Comparison of ENCODE assay signal across 25 cellular contexts in the genomic region with DNA sequence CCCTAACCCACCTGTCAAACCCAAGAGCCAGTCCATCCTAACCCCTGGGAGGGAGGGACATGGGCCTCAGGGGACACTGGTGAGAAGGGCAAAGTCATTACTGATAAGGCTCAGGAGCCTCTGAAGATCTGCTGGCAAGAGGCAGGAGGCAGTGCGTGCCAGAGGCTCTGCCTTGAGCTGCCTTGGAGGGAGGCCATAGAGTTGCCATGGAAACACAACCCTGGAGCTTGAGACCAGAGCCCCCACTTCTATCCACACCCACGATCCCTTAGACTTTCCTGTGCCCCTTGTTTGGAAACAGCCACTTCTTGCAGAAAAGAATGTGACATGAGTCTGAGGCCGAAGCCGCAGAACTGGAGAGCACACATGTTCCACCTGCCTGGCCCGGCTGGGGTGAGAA.
DNase-seq lines count a peak whose midpoint lies in the region; ATAC-seq and TF ChIP-seq lines count a peak whose summit lies in the region.
"Had no signal": no experiment of that assay in that cellular context is flagged by ENCODE, and none has a peak within 500 bp of the region (broad histone marks: within the 10 kb centered on the region; RNA-seq: fewer than 3 reads in every experiment).

No MANE protein-coding gene starts in this region.

- no peaks in the 10 kb centered on the region for H3K4me1 Mint-ChIP-seq in neural crest cell
- H3K4me1 Mint-ChIP-seq: CD4-positive, CD25-positive, alpha-beta regulatory T cell; IgD-negative memory B cell had no signal

- no peaks in the 10 kb centered on the region for H3K27me3 ChIP-seq in tibial artery
- H3K27me3 ChIP-seq: BE2C, MG63 had no signal

- H3K9me3 Mint-ChIP-seq in neural crest cell = no peaks in the 10 kb centered on the region
- H3K9me3 Mint-ChIP-seq: CD4-positive, CD25-positive, alpha-beta regulatory T cell had no signal

- DNase-seq in left ventricle myocardium superior (no peak), cardiac septum (ENCODE audit: low spot score) (no peak), cerebellar cortex (ENCODE audit: low spot score) (peak; percentile 76), neural crest cell (ENCODE audit: low read depth, low spot score) (no peak), tibial artery (no peak), NCI-H526 (lab: John Stamatoyannopoulos, UW) (no peak)
- no peak for DNase-seq in stimulated activated naive CD8-positive, alpha-beta T cell treated with anti-CD3 and anti-CD28 coated beads, Interleukin-15, Interleukin-2, amounts not matched to agents 100 U/mL and 50 U/mL, for 24 hours
- DNase-seq: BE2C; CD4-positive, CD25-positive, alpha-beta regulatory T cell; DND-41; GOT3; MG63; NCI-H1417; NCI-H1694 treated with DMSO at 0.1 percent for 48 hours; NCI-H2081 treated with DMSO at 0.1 percent for 48 hours; NCI-H510A; NCI-H748 treated with DMSO at 0.1 percent for 48 hours; PC-9; RPMI8226; SIG-M5; SK-N-SH had no signal

- no peaks in the 10 kb centered on the region for H3K36me3 Mint-ChIP-seq in neural crest cell (ENCODE audit: low read depth)
- H3K36me3 Mint-ChIP-seq: CD4-positive, CD25-positive, alpha-beta regulatory T cell had no signal

- peak; percentile 18 for ATAC-seq in left ventricle myocardium superior
- no peak for ATAC-seq in stimulated activated naive CD8-positive, alpha-beta T cell treated with anti-CD3 and anti-CD28 coated beads, Interleukin-15, Interleukin-2, amounts not matched to agents 100 U/mL and 50 U/mL, for 24 hours
- no peak for ATAC-seq in HG02610 (IDR thresholded peaks at IDR 0.05; ENCODE audit: unreplicated experiment)
- ATAC-seq: A549, HCT116 had no signal

- peaks cover 0 to 43% (median 23%) of the 10 kb centered on the region in 4 donors for H3K4me1 ChIP-seq in tibial artery
- H3K4me1 ChIP-seq: BE2C had no signal

- H3K36me3 ChIP-seq in tibial artery = peaks cover 0 to 6% (median 0%) of the 10 kb centered on the region in 3 donors
- H3K36me3 ChIP-seq: BE2C, MG63 had no signal

- H3K4me3 Mint-ChIP-seq in neural crest cell = no peak overlapping the region
- H3K4me3 Mint-ChIP-seq: CD4-positive, CD25-positive, alpha-beta regulatory T cell; IgD-negative memory B cell had no signal

- intact Hi-C loops in left ventricle myocardium superior (cut with micrococcal nuclease) (no loop called here), cardiac septum (cut with DNase I) (no loop called here), tibial artery (cut with DNase I; ENCODE audit: low total_unique reads) (no loop called here)

- H3K9me3 ChIP-seq in tibial artery = no peaks in the 10 kb centered on the region
- H3K9me3 ChIP-seq: A549, BE2C, MG63, SK-N-SH had no signal

- H3K27ac Mint-ChIP-seq in neural crest cell (ENCODE audit: unreplicated experiment) = peak overlapping the region; percentile 68
- H3K27ac Mint-ChIP-seq: IgD-negative memory B cell had no signal

- H3K4me3 ChIP-seq in tibial artery = no peak overlapping the region
- H3K4me3 ChIP-seq: A549, MG63, PC-9 had no signal

- no peaks in the 10 kb centered on the region for H3K27me3 Mint-ChIP-seq in neural crest cell (ENCODE audit: low read depth)
- H3K27me3 Mint-ChIP-seq: IgD-negative memory B cell had no signal

- H3K27ac ChIP-seq in tibial artery = peak overlapping the region; percentile 85 to 86
- H3K27ac ChIP-seq: PC-9 had no signal

- no peak for TF ChIP-seq CTCF in neural crest cell (conservative IDR thresholded peaks at IDR 0.05)
- TF ChIP-seq CTCF in tibial artery (IDR thresholded peaks at IDR 0.05) = no peak
